ENCODE assay signal across 8 cellular contexts in the genomic region with DNA sequence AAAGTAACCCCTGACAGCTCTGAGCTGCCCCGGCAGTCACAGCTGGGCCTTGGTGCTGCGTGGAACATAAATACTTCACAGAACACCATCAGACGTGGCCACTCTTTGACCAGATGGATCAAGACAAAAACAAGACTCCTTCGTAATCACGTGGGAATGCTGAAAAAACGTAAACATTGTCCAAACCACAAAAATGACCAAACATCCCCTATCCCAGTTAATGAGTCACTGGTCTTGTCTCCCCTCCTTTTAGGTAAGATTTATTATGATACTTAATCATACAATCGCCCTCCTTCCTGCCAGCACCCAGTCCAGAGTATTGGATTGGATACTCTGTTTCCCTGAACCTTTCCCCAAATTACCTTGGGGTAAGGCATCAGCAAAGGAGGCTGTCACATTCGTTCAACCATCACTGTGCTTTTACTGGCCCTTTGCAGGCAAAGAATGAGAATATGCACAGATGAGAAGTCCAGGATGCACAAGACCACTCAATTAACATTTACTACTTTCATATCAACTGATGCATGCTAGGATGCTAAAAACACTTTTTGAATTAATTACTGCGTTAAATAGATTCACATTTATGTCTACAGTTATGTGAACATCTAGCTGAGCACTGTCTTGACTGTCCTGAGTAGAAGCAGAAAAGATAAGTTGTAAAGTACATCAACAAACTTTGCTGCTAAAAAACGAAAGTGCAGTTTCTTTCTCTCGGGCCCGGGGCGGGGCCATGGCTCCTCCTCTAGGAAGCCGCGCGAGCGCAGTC. TPM values are rescaled to one million over a fixed set of nuclear protein-coding genes. Genes with fewer than 3 reads are reported as not detected.
A peak's percentile ranks its signal among the peaks of the same experiment; 100 is the strongest.
DNase-seq lines count a peak whose midpoint lies in the region; ATAC-seq, FAIRE-seq and TF ChIP-seq lines count a peak whose summit lies in the region.

No MANE protein-coding gene starts in this region.

- no peak for TF ChIP-seq POLR2A in right lobe of liver (IDR thresholded peaks at IDR 0.05)
- TF ChIP-seq POLR2A in H54 (IDR thresholded peaks at IDR 0.05; ENCODE audit: low read depth, low read length), result no peak

- intact Hi-C loops in right lobe of liver (cut with DNase I), result loop anchor here in 1 of 2 donors (10.0 kb wide), 1 partner anchor 382 kb away; no protein-coding TSS in a partner anchor

- no peaks in the 10 kb centered on the region for H3K36me3 ChIP-seq in HUES6 (ENCODE audit: control insufficient read depth, insufficient read depth, low read length)
- no peaks in the 10 kb centered on the region for H3K36me3 ChIP-seq in right lobe of liver
- no peaks in the 10 kb centered on the region for H3K36me3 ChIP-seq in urinary bladder (ENCODE audit: insufficient read depth)

- H3K27me3 ChIP-seq in HUES6 (ENCODE audit: control insufficient read depth, insufficient read depth, low read length) (no peaks in the 10 kb centered on the region; the same call in 1 of the 2 replicates), right lobe of liver (no peaks in the 10 kb centered on the region)

- H3K4me3 ChIP-seq in HUES6 (ENCODE audit: low read depth, low read length) (peak overlapping the region; percentile 74), right lobe of liver (peak overlapping the region; percentile 23 to 74 (median 70)), urinary bladder (ENCODE audit: low read depth, low read length) (peak overlapping the region; percentile 22)

- H3K4me1 ChIP-seq in HUES6 (ENCODE audit: control insufficient read depth, insufficient read depth, low read length), result 0 out of 2 replicates have a peak, but pooled peaks cover 6% of the 10 kb centered on the region
- H3K4me1 ChIP-seq in right lobe of liver, result peaks cover 0 to 16% (median 8%) of the 10 kb centered on the region in 4 donors
- H3K4me1 ChIP-seq in urinary bladder (ENCODE audit: insufficient read depth), result no peaks in the 10 kb centered on the region

- DNase-seq in astrocyte of the hippocampus (ENCODE audit: low read depth, low spot score) (peak; percentile 81), right lobe of liver (no peak), SHP77 (lab: John Stamatoyannopoulos, UW) (no peak), H54 (ENCODE audit: insufficient read length, low spot score) (no peak), SIG-M5 treated with dmso at 0.1 percent for 504 hours (lab: John Stamatoyannopoulos, UW; ENCODE audit: unreplicated experiment) (no peak)

- H3K27ac ChIP-seq in HUES6 (ENCODE audit: low read depth, low read length) (no peak overlapping the region), right lobe of liver (peak overlapping the region; percentile 11 to 38 (median 13)), urinary bladder (ENCODE audit: low read depth) (peak overlapping the region; percentile 10)

- WGBS in right lobe of liver (ENCODE audit: insufficient coverage, low coverage, low lambda C conversion rate, missing lambda C conversion rate), result 21% methylated on average over 16 of the region's 17 CpGs
- 12% methylated on average over 17 of the region's 17 CpGs for WGBS in urinary bladder

- ATAC-seq in GM18517 (IDR thresholded peaks at IDR 0.05; ENCODE audit: unreplicated experiment), result peak; percentile 7
- no peak for ATAC-seq in right lobe of liver

- no peak for TF ChIP-seq CTCF in right lobe of liver (IDR thresholded peaks at IDR 0.05)

- H3K9me3 ChIP-seq in HUES6 (ENCODE audit: control insufficient read depth, insufficient read depth, low read depth, low read length), result no peaks in the 10 kb centered on the region
- H3K9me3 ChIP-seq in right lobe of liver, result no peaks in the 10 kb centered on the region

- no peak for FAIRE-seq in H54 (lab: Jason Lieb, UNC)

- peak overlapping the region; percentile 58 for H3K9ac ChIP-seq in HUES6 (ENCODE audit: low read length)

RNA-seq across cellular contexts. Expression of a gene that starts 0.5 kb away (rescaled TPM):
- total RNA-seq in right lobe of liver, result 1 to 10 TPM; 3.4 to 4.8 (median 4.1) TPM
- 9.0 TPM for total RNA-seq in urinary bladder
- polyA plus RNA-seq in urinary bladder, result 1.6 TPM

RNA-seq across cellular contexts. Expression of a gene that starts 36.5 kb away (rescaled TPM):
- total RNA-seq in right lobe of liver (10 to 100 TPM in 5 of 6 experiments, 1 to 10 TPM in 1; 9.9 to 20.8 (median 12.7) TPM), urinary bladder (36.2 TPM)
- 27.9 TPM for polyA plus RNA-seq in urinary bladder

Comparison
In these comparisons a context has a peak if more than half of its experiments do, and no peak if none do; other contexts are left out.
1. H3K4me3 ChIP-seq: peak in every context shown above with its lines; median percentile 74 in HUES6; 70 in right lobe of liver; 22 in urinary bladder.